Comparison of ENCODE assay signal across 16 cellular contexts in the genomic region with DNA sequence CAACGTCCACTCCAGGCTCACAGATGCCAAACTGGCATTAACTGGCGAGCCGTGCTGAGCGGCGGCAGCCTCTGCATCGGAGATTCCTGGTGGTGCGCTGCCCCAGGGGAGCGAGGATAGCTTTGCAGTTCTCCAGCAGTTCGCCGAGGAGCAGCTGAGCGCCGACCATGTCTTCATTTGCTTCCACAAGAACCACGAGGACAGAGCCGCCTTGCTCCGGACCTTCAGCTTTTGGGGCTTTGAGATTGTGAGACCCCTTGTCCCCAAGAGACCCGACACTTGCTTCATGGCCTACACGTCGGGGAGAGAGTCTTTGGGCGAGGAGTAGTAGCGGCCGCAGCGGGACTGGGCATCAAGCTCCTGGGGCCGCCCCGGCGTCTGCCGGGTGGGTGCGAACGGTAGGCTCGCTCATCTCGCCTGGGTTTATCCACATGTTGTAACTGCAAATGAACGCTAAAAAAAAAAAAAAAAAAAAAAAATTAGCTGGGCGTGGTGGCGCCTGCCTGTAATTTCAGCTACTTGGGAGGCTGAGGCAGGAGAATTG. TPM values are rescaled to one million over a fixed set of nuclear protein-coding genes. Genes with fewer than 3 reads are reported as not detected.
DNase-seq lines count a peak whose midpoint lies in the region; ATAC-seq and TF ChIP-seq lines count a peak whose summit lies in the region.
"Had no signal": no experiment of that assay in that cellular context is flagged by ENCODE, and none has a peak within 500 bp of the region (broad histone marks: within the 10 kb centered on the region; RNA-seq: fewer than 3 reads in every experiment).

No MANE protein-coding gene starts in this region.

- intact Hi-C loops in CD14-positive monocyte (cut with micrococcal nuclease) (no loop called here), colonic mucosa (cut with DNase I) (no loop called here)

- H3K27me3 ChIP-seq in skeletal muscle tissue (ENCODE audit: control insufficient read depth in 3 of 3, insufficient read depth in 3 of 3, low read length in 3 of 3) (peaks cover 19 to 22% (median 21%) of the 10 kb centered on the region in 3 donors), colonic mucosa (no peaks in the 10 kb centered on the region)

- H3K4me1 Mint-ChIP-seq in CD14-positive monocyte = peaks cover 7% of the 10 kb centered on the region

- peak overlapping the region in 2 of 3 donors; percentile 50 to 57 for H3K9ac ChIP-seq in skeletal muscle tissue (ENCODE audit: low read depth in 1 of 3, low read length in 3 of 3)
- no peak overlapping the region for H3K9ac ChIP-seq in colonic mucosa (ENCODE audit: low read depth in 2 of 2, low read length in 2 of 2)
- H3K9ac ChIP-seq: KMS-11, parathyroid adenoma had no signal

- no peak overlapping the region for H3K27ac Mint-ChIP-seq in CD14-positive monocyte
- H3K27ac Mint-ChIP-seq: H9, mesothelial cell of epicardium had no signal

- no peaks in the 10 kb centered on the region for H3K36me3 Mint-ChIP-seq in CD14-positive monocyte

- no peak for ATAC-seq in HG03457 (IDR thresholded peaks at IDR 0.05; ENCODE audit: unreplicated experiment)

- no peak for DNase-seq in CD14-positive monocyte (ENCODE audit: low spot score)
- DNase-seq in fibroblast of pulmonary artery (ENCODE audit: low read depth) = no peak
- DNase-seq in colonic mucosa = no peak
- DNase-seq in NCI-H345 treated with DMSO at 0.1 percent for 48 hours (lab: John Stamatoyannopoulos, UW; ENCODE audit: unreplicated experiment) = no peak
- DNase-seq: activated effector memory CD4-positive, alpha-beta T cell treated with anti-CD3 and anti-CD28 coated beads, Interleukin-2, amount 50 U/mL, for 16 hours; H9; NCI-H187 treated with DMSO at 0.1 percent for 48 hours; SHP77; T1000 had no signal

- H3K9me3 Mint-ChIP-seq in CD14-positive monocyte = peaks cover 0 to 11% (median 3%) of the 10 kb centered on the region in 7 donors
- H3K9me3 Mint-ChIP-seq: H9 had no signal

- H3K4me1 ChIP-seq in skeletal muscle tissue (ENCODE audit: control insufficient read depth in 3 of 3, insufficient read depth in 3 of 3, low read length in 3 of 3) = peaks cover 0 to 6% (median 5%) of the 10 kb centered on the region in 3 donors
- H3K4me1 ChIP-seq in colonic mucosa = no peaks in the 10 kb centered on the region
- H3K4me1 ChIP-seq: parathyroid adenoma had no signal

- H3K27ac ChIP-seq in skeletal muscle tissue (ENCODE audit: low read depth, low read length) (no peak overlapping the region), colonic mucosa (no peak overlapping the region)
- H3K27ac ChIP-seq: epithelial cell of prostate, KMS-11, parathyroid adenoma had no signal

- TF ChIP-seq CTCF in CD14-positive monocyte (IDR thresholded peaks at IDR 0.05) (no peak), WI38 (IDR thresholded peaks at IDR 0.05; ENCODE audit: low read depth, low read length) (no peak), fibroblast of pulmonary artery (IDR thresholded peaks at IDR 0.05; ENCODE audit: low read length, missing control alignments) (no peak), colonic mucosa (IDR thresholded peaks at IDR 0.05) (no peak)

- H3K4me3 Mint-ChIP-seq in CD14-positive monocyte = peak overlapping the region; percentile 43 to 54
- H3K4me3 Mint-ChIP-seq: H9, mesothelial cell of epicardium had no signal

- peak overlapping the region; percentile 34; the same call in 1 of the 2 replicates for H3K4me3 ChIP-seq in WI38 (ENCODE audit: low read depth, low read length)
- H3K4me3 ChIP-seq in fibroblast of pulmonary artery (replicated peaks; ENCODE audit: low read depth, low read length) = peak overlapping the region; percentile 33
- H3K4me3 ChIP-seq in skeletal muscle tissue (ENCODE audit: low read length in 3 of 3) = peak overlapping the region in 2 of 3 donors; percentile 49 to 52
- no peak overlapping the region for H3K4me3 ChIP-seq in colonic mucosa

- peaks cover 1 to 2% (median 2%) of the 10 kb centered on the region in 3 donors for H3K27me3 Mint-ChIP-seq in CD14-positive monocyte (ENCODE audit: low read depth in 3 of 3)

- H3K9me3 ChIP-seq in skeletal muscle tissue (ENCODE audit: control insufficient read depth in 3 of 3, low read length in 3 of 3) (peaks cover 0 to 9% (median 0%) of the 10 kb centered on the region in 3 donors), colonic mucosa (no peaks in the 10 kb centered on the region)

- no peaks in the 10 kb centered on the region for H3K36me3 ChIP-seq in skeletal muscle tissue (ENCODE audit: control insufficient read depth in 3 of 3, insufficient read depth in 3 of 3, low read length in 3 of 3)
- H3K36me3 ChIP-seq in colonic mucosa = no peaks in the 10 kb centered on the region

RNA-seq across cellular contexts. Expression of a gene that starts 28.0 kb away (rescaled TPM):
- polyA plus RNA-seq in CD14-positive monocyte = 1 to 10 TPM; 3.0 to 6.2 TPM
- total RNA-seq in skeletal muscle tissue (29.2 TPM), colonic mucosa (10 to 100 TPM; 11.5 to 21.0 TPM)

RNA-seq across cellular contexts. Expression of a gene that starts 36.1 kb away (rescaled TPM):
- 1,000 to 10,000 TPM in 1 of 2 donors, 100 to 1,000 TPM in 1; 658 to 1,143 TPM for polyA plus RNA-seq in CD14-positive monocyte
- total RNA-seq in skeletal muscle tissue = 33.4 TPM
- total RNA-seq in colonic mucosa = 10 to 100 TPM; 25.7 to 37.7 TPM

Comparison
In these comparisons a context has a peak if more than half of its experiments do, and no peak if none do; other contexts are left out.
1. H3K9ac ChIP-seq: peak in skeletal muscle tissue (2 of 3); none in colonic mucosa (0 of 2).